32 cellular contexts compared by ENCODE assay signal in genomic region chr6:158028876-158029275, GRCh38. TPM values are rescaled to one million over a fixed set of nuclear protein-coding genes. Genes with fewer than 3 reads are reported as not detected.
DNase-seq lines count a peak whose midpoint lies in the region; ATAC-seq and TF ChIP-seq lines count a peak whose summit lies in the region.
"Had no signal": no experiment of that assay in that cellular context is flagged by ENCODE, and none has a peak within 500 bp of the region (broad histone marks: within the 10 kb centered on the region; RNA-seq: fewer than 3 reads in every experiment).

No MANE protein-coding gene starts in this region.

- TF ChIP-seq CTCF in heart right ventricle (IDR thresholded peaks at IDR 0.05) (no peak), chondrocyte (IDR thresholded peaks at IDR 0.05) (no peak), neutrophil (IDR thresholded peaks at IDR 0.05) (no peak), uterus (IDR thresholded peaks at IDR 0.05) (no peak), ascending aorta (IDR thresholded peaks at IDR 0.05) (no peak), GM13976 (IDR thresholded peaks at IDR 0.05; ENCODE audit: borderline replicate concordance, control extremely low read depth, extremely low read depth, insufficient read depth, missing control alignments) (no peak)

- no peak for TF ChIP-seq POLR2A in uterus (IDR thresholded peaks at IDR 0.05)

- peak; percentile 17 for DNase-seq in Right ventricle myocardium superior
- DNase-seq in heart right ventricle: no peak
- peak; percentile 54 for DNase-seq in chondrocyte (ENCODE audit: low spot score)
- DNase-seq in uterus: no peak
- no peak for DNase-seq in ascending aorta (ENCODE audit: low spot score in 2 of 2)
- no peak for DNase-seq in activated T-helper 2 cell treated with anti-CD3 and anti-CD28 coated beads, Interferon-gamma antibody, Interleukin-2, Interleukin-4, amounts not matched to agents 10 μg/mL and 5 μg/mL and 100 μg/mL, durations not matched to agents 14 hours and 24 hours and 36 hours (ENCODE audit: low spot score)
- no peak for DNase-seq in GM13976 (ENCODE audit: low spot score)
- DNase-seq: activated CD4-positive, alpha-beta T cell treated with anti-CD3 and anti-CD28 coated beads, Interleukin-2, amount 50 U/mL, for 4 hours; activated CD4-positive, CD25-positive, alpha-beta regulatory T cell; activated CD8-positive, alpha-beta memory T cell treated with anti-CD3 and anti-CD28 coated beads, Interleukin-2, amount 10 ng/mL, durations not matched to agents 7 days and 5 days; activated naive CD4-positive, alpha-beta T cell treated with Interleukin-2 at 50 U/mL for 16 hours; activated T-cell treated with anti-CD3 and anti-CD28 coated beads, Interleukin-2, amount 50 U/mL, for 48 hours; AML-193; endodermal cell; glutamatergic neuron; islet precursor cell; Karpas-422; natural killer cell; NCI-H146; NCI-H446; NCI-H774; retina; stimulated activated naive CD4-positive, alpha-beta T cell had no signal

- H3K36me3 Mint-ChIP-seq in chondrocyte (ENCODE audit: low read depth): peaks cover 3% of the 10 kb centered on the region
- H3K36me3 Mint-ChIP-seq in activated T-helper 2 cell treated with anti-CD3 and anti-CD28 coated beads, Interferon-gamma antibody, Interleukin-2, Interleukin-4, amounts not matched to agents 10 μg/mL and 5 μg/mL and 100 μg/mL, durations not matched to agents 14 hours and 24 hours and 36 hours (ENCODE audit: low read depth): peaks cover 18% of the 10 kb centered on the region
- H3K36me3 Mint-ChIP-seq: natural killer cell had no signal

- intact Hi-C loops in Right ventricle myocardium superior (cut with DNase I): no loop called here
- intact Hi-C loops in heart right ventricle (cut with DNase I): loop anchor here in 3 of 10 donors (5.0 kb wide), 1 partner anchor 47 kb away; the partner anchor contains the start of gene SYNJ2 (in 3 of the 3)
- intact Hi-C loops in uterus (cut with DNase I; ENCODE audit: low total_unique reads): no loop called here
- intact Hi-C loops in ascending aorta (cut with DNase I): no loop called here
- intact Hi-C loops in activated T-helper 2 cell treated with anti-CD3 and anti-CD28 coated beads, Interferon-gamma antibody, Interleukin-2, Interleukin-4, amounts not matched to agents 10 μg/mL and 5 μg/mL and 100 μg/mL, durations not matched to agents 14 hours and 24 hours and 36 hours (cut with micrococcal nuclease): no loop called here

- H3K36me3 ChIP-seq in heart right ventricle: peaks cover 0 to 16% (median 0%) of the 10 kb centered on the region in 9 donors
- peaks cover 10% of the 10 kb centered on the region for H3K36me3 ChIP-seq in neutrophil
- H3K36me3 ChIP-seq in uterus: no peaks in the 10 kb centered on the region
- no peaks in the 10 kb centered on the region for H3K36me3 ChIP-seq in ascending aorta
- H3K36me3 ChIP-seq: ovary, suprapubic skin had no signal

- WGBS in heart right ventricle, 2 donors: 96 to 99% methylated on average over 8 of the region's 8 CpGs

- ATAC-seq in Right ventricle myocardium superior (ENCODE audit: poor library complexity) (no peak), heart right ventricle (no peak)
- ATAC-seq: activated CD8-positive, alpha-beta memory T cell treated with anti-CD3 and anti-CD28 coated beads, Interleukin-2, amount 10 ng/mL, durations not matched to agents 7 days and 5 days; GM23338; HepG2; natural killer cell had no signal

- H3K27ac ChIP-seq in heart right ventricle (peak overlapping the region in 3 of 10 donors; percentile 51 to 86 (median 86)), neutrophil (peak overlapping the region; percentile 29), uterus (peak overlapping the region; percentile 89 to 97), ascending aorta (peak overlapping the region in 1 of 2 donors; percentile 84)
- H3K27ac ChIP-seq: ovary, SJSA1, suprapubic skin had no signal

- H3K27ac Mint-ChIP-seq in chondrocyte (ENCODE audit: unreplicated experiment): peak overlapping the region; percentile 17
- H3K27ac Mint-ChIP-seq in activated T-helper 2 cell treated with anti-CD3 and anti-CD28 coated beads, Interferon-gamma antibody, Interleukin-2, Interleukin-4, amounts not matched to agents 10 μg/mL and 5 μg/mL and 100 μg/mL, durations not matched to agents 14 hours and 24 hours and 36 hours: no peak overlapping the region
- H3K27ac Mint-ChIP-seq: endodermal cell, GM23338 had no signal

- in situ Hi-C loops in GM13976 (cut with MboI; ENCODE audit: low sequenced_read_pairs, unreplicated experiment): no loop called here

- H3K4me1 Mint-ChIP-seq in chondrocyte (ENCODE audit: low read depth): peaks cover 79% of the 10 kb centered on the region
- peaks cover 37% of the 10 kb centered on the region for H3K4me1 Mint-ChIP-seq in activated T-helper 2 cell treated with anti-CD3 and anti-CD28 coated beads, Interferon-gamma antibody, Interleukin-2, Interleukin-4, amounts not matched to agents 10 μg/mL and 5 μg/mL and 100 μg/mL, durations not matched to agents 14 hours and 24 hours and 36 hours (ENCODE audit: low read depth)

- no peaks in the 10 kb centered on the region for H3K27me3 ChIP-seq in heart right ventricle
- H3K27me3 ChIP-seq in neutrophil: no peaks in the 10 kb centered on the region
- H3K27me3 ChIP-seq in uterus: no peaks in the 10 kb centered on the region
- H3K27me3 ChIP-seq in ascending aorta: no peaks in the 10 kb centered on the region
- H3K27me3 ChIP-seq: ovary, SJSA1, suprapubic skin had no signal

- H3K4me1 ChIP-seq in heart right ventricle (peaks cover 27 to 77% (median 64%) of the 10 kb centered on the region in 9 donors), neutrophil (ENCODE audit: control insufficient read depth in 1 of 2, insufficient read depth in 1 of 2, low read depth in 1 of 2, low read length in 1 of 2) (peaks cover 38 to 42% of the 10 kb centered on the region in 2 experiments), uterus (peaks cover 7 to 25% of the 10 kb centered on the region in 2 donors), ascending aorta (peaks cover 10 to 47% of the 10 kb centered on the region in 2 donors)

- H3K4me3 Mint-ChIP-seq in chondrocyte (ENCODE audit: unreplicated experiment): no peak overlapping the region
- no peak overlapping the region for H3K4me3 Mint-ChIP-seq in activated T-helper 2 cell treated with anti-CD3 and anti-CD28 coated beads, Interferon-gamma antibody, Interleukin-2, Interleukin-4, amounts not matched to agents 10 μg/mL and 5 μg/mL and 100 μg/mL, durations not matched to agents 14 hours and 24 hours and 36 hours (ENCODE audit: low read depth)
- H3K4me3 Mint-ChIP-seq: activated CD8-positive, alpha-beta memory T cell treated with anti-CD3 and anti-CD28 coated beads, Interleukin-2, amount 10 ng/mL, durations not matched to agents 7 days and 5 days; CD8-positive, alpha-beta memory T cell; endodermal cell; GM23338; natural killer cell had no signal

- no peaks in the 10 kb centered on the region for H3K27me3 Mint-ChIP-seq in chondrocyte (ENCODE audit: low read depth)
- H3K27me3 Mint-ChIP-seq in activated T-helper 2 cell treated with anti-CD3 and anti-CD28 coated beads, Interferon-gamma antibody, Interleukin-2, Interleukin-4, amounts not matched to agents 10 μg/mL and 5 μg/mL and 100 μg/mL, durations not matched to agents 14 hours and 24 hours and 36 hours (ENCODE audit: low read depth): no peaks in the 10 kb centered on the region
- H3K27me3 Mint-ChIP-seq: activated CD8-positive, alpha-beta memory T cell treated with anti-CD3 and anti-CD28 coated beads, Interleukin-2, amount 10 ng/mL, durations not matched to agents 7 days and 5 days; CD8-positive, alpha-beta memory T cell had no signal

- H3K4me3 ChIP-seq in heart right ventricle: no peak overlapping the region
- no peak overlapping the region for H3K4me3 ChIP-seq in neutrophil (ENCODE audit: low read depth in 1 of 2, low read length in 1 of 2)
- H3K4me3 ChIP-seq in uterus: no peak overlapping the region
- H3K4me3 ChIP-seq in ascending aorta: no peak overlapping the region
- H3K4me3 ChIP-seq: coronary artery, GM23338, lung, ovary, SJSA1, suprapubic skin had no signal

- H3K9me3 ChIP-seq in heart right ventricle: no peaks in the 10 kb centered on the region
- H3K9me3 ChIP-seq in neutrophil: no peaks in the 10 kb centered on the region
- no peaks in the 10 kb centered on the region for H3K9me3 ChIP-seq in uterus
- H3K9me3 ChIP-seq in ascending aorta: no peaks in the 10 kb centered on the region
- H3K9me3 ChIP-seq: ovary, SJSA1, suprapubic skin had no signal

- no peaks in the 10 kb centered on the region for H3K9me3 Mint-ChIP-seq in chondrocyte (ENCODE audit: low read depth)
- H3K9me3 Mint-ChIP-seq in activated T-helper 2 cell treated with anti-CD3 and anti-CD28 coated beads, Interferon-gamma antibody, Interleukin-2, Interleukin-4, amounts not matched to agents 10 μg/mL and 5 μg/mL and 100 μg/mL, durations not matched to agents 14 hours and 24 hours and 36 hours: no peaks in the 10 kb centered on the region
- H3K9me3 Mint-ChIP-seq: CD8-positive, alpha-beta memory T cell; endodermal cell; GM23338; natural killer cell had no signal

RNA-seq across cellular contexts. Expression of gene SYNJ2, which starts 47.2 kb away (rescaled TPM):
- total RNA-seq in Right ventricle myocardium superior (14.0 TPM), heart right ventricle (10 to 100 TPM; 14.0 to 27.8 (median 19.6) TPM), chondrocyte (29.2 to 54.5 TPM (median 53.1 TPM) in 3 replicates), uterus (10 to 100 TPM in 2 of 4 donors, 1 to 10 TPM in 2; 9.5 to 32.2 (median 13.5) TPM), ascending aorta (3.0 TPM)
- polyA plus RNA-seq in heart right ventricle: 10 to 100 TPM; 14.5 to 17.6 TPM
- 21.5 and 23.6 TPM in 2 replicates for total RNA-seq in activated T-helper 2 cell treated with anti-CD3 and anti-CD28 coated beads, Interferon-gamma antibody, Interleukin-2, Interleukin-4, amounts not matched to agents 10 μg/mL and 5 μg/mL and 100 μg/mL, durations not matched to agents 14 hours and 24 hours and 36 hours

Comparison
In these comparisons a context has a peak if more than half of its experiments do, and no peak if none do; other contexts are left out.
1. DNase-seq: peak in Right ventricle myocardium superior (single experiment) and chondrocyte (single experiment); none in heart right ventricle (0 of 2), uterus (0 of 2), ascending aorta (0 of 2), activated T-helper 2 cell treated with anti-CD3 and anti-CD28 coated beads, Interferon-gamma antibody, Interleukin-2, Interleukin-4, amounts not matched to agents 10 μg/mL and 5 μg/mL and 100 μg/mL, durations not matched to agents 14 hours and 24 hours and 36 hours (single experiment) and GM13976 (single experiment).